ENCODE assay signal across 13 cellular contexts in genomic region chr4:111806331-111806730, GRCh38.
DNase-seq lines count a peak whose midpoint lies in the region; ATAC-seq, FAIRE-seq and TF ChIP-seq lines count a peak whose summit lies in the region.
"Had no signal": no experiment of that assay in that cellular context is flagged by ENCODE, and none has a peak within 500 bp of the region (broad histone marks: within the 10 kb centered on the region; RNA-seq: fewer than 3 reads in every experiment).

No MANE protein-coding gene starts in this region.

- H3K36me3 ChIP-seq in GM12878 (ENCODE audit: control insufficient read depth in 2 of 2, insufficient read depth in 2 of 2, low read length in 1 of 2) (no peaks in the 10 kb centered on the region), mesendoderm (ENCODE audit: control insufficient read depth, insufficient read depth, low read length) (no peaks in the 10 kb centered on the region)
- H3K36me3 ChIP-seq: spleen had no signal

- no peak overlapping the region for H2BK15ac ChIP-seq in mesendoderm (replicated peaks; ENCODE audit: low read depth)

- no peak overlapping the region for H3K9ac ChIP-seq in GM12878 (ENCODE audit: control insufficient read depth, insufficient read depth, low read length)
- H3K9ac ChIP-seq in mesendoderm (ENCODE audit: low read length): no peak overlapping the region

- H3K4ac ChIP-seq in mesendoderm (ENCODE audit: low read depth, low read length): no peak overlapping the region

- TF ChIP-seq RAD21 in GM12878 (IDR thresholded peaks at IDR 0.05; ENCODE audit: insufficient read depth, low read depth, low read length): no peak

- POLR2A ChIA-PET in GM12878 (lab: Charles Lee): no interaction called here

- H3K4me1 ChIP-seq in GM12878 (ENCODE audit: control insufficient read depth, insufficient read depth, low read length) (no peaks in the 10 kb centered on the region), mesendoderm (ENCODE audit: control insufficient read depth, low read depth, low read length) (no peaks in the 10 kb centered on the region)
- H3K4me1 ChIP-seq: spleen had no signal

- TF ChIP-seq CTCF in GM12878 (IDR thresholded peaks at IDR 0.05 in 2 of 3, conservative IDR thresholded peaks at IDR 0.05 in 1 of 3; ENCODE audit: control insufficient read depth in 2 of 3, extremely low read depth in 1 of 3, insufficient read depth in 1 of 3, low read depth in 3 of 3, low read length in 3 of 3): 0 out of 6 replicates have a peak, but pooled peaks of 1 of the 3 experiments have one; percentile 12

- intact Hi-C loops in GM12878 (cut with micrococcal nuclease; ENCODE audit: unreplicated experiment): no loop called here

- TF ChIP-seq POLR2A in GM12878 (IDR thresholded peaks at IDR 0.05; ENCODE audit: low read depth, low read length) (no peak), GM18505 (IDR thresholded peaks at IDR 0.05; ENCODE audit: borderline replicate concordance, extremely low read depth, insufficient read depth, insufficient read length) (no peak)

- H3K79me1 ChIP-seq in mesendoderm (ENCODE audit: low read length): no peaks in the 10 kb centered on the region

- no peak for TF ChIP-seq EP300 in GM12878 (IDR thresholded peaks at IDR 0.05; ENCODE audit: borderline replicate concordance in 1 of 2, control insufficient read depth in 1 of 2, low read depth in 2 of 2, low read length in 2 of 2)

- no peak overlapping the region for H2BK120ac ChIP-seq in mesendoderm (ENCODE audit: low read depth, low read length)

- H3K9me3 ChIP-seq in GM12878 (replicated peaks; ENCODE audit: control insufficient read depth, insufficient read depth, low read length): no peaks in the 10 kb centered on the region
- H3K9me3 ChIP-seq: spleen had no signal

- H4K8ac ChIP-seq in mesendoderm (ENCODE audit: low read depth, low read length): no peak overlapping the region

- no peaks in the 10 kb centered on the region for H4K20me1 ChIP-seq in GM12878 (ENCODE audit: control insufficient read depth, insufficient read depth)

- no peak overlapping the region for H2AFZ ChIP-seq in GM12878 (ENCODE audit: control insufficient read depth, low read depth, low read length)

- H3K23ac ChIP-seq in mesendoderm (ENCODE audit: low read length): no peak overlapping the region

- H3K56ac ChIP-seq in mesendoderm (ENCODE audit: low read length): no peak overlapping the region

- DNase-seq in ELR (ENCODE audit: low read depth) (peak; percentile 40), LHCN-M2 (ENCODE audit: low read depth) (peak; percentile 6), GM12878 (ENCODE audit: low read depth, low spot score) (no peak), mesendoderm (peak; percentile 70), NCI-H2029 (lab: John Stamatoyannopoulos, UW) (no peak), NCI-H1930 (lab: John Stamatoyannopoulos, UW) (no peak)
- DNase-seq: activated CD4-positive, alpha-beta T cell treated with anti-CD3 and anti-CD28 coated beads for 48 hours; activated naive CD4-positive, alpha-beta T cell treated with Interleukin-2 at 50 U/mL for 16 hours; head of caudate nucleus; NCI-H2029 treated with DMSO at 0.1 percent for 48 hours; spleen had no signal

- SMC1A ChIA-PET in GM12878 (lab: Charles Lee; ENCODE audit: uncharacterized antibody, unreplicated experiment): interaction anchor here (1.5 kb wide), 1 partner anchor 11 kb away, joined by 3 read pairs; no protein-coding TSS in a partner anchor

- BruUV-seq in GM12878 (replicated peaks; lab: Mats Ljungman, UMichigan): no TSS peak

- H3K27me3 ChIP-seq in GM12878 (replicated peaks in 1 of 2; ENCODE audit: control insufficient read depth in 2 of 2, insufficient read depth in 2 of 2, low read length in 1 of 2): no peaks in the 10 kb centered on the region
- H3K27me3 ChIP-seq in mesendoderm (ENCODE audit: insufficient read depth, low read length, poor library complexity): no peaks in the 10 kb centered on the region
- H3K27me3 ChIP-seq: spleen had no signal

- H3K79me2 ChIP-seq in GM12878 (ENCODE audit: control insufficient read depth, insufficient read depth, low read length): no peaks in the 10 kb centered on the region
- no peaks in the 10 kb centered on the region for H3K79me2 ChIP-seq in mesendoderm (ENCODE audit: control insufficient read depth, insufficient read depth, low read length)

- H3K18ac ChIP-seq in mesendoderm (ENCODE audit: low read length): no peak overlapping the region

- no peak overlapping the region for H2BK5ac ChIP-seq in mesendoderm (ENCODE audit: low read length)

- 29% methylated on average over 5 of the region's 5 CpGs for whole genome bisulfite sequencing in GM12878 (ENCODE audit: insufficient coverage, insufficient replicate concordance, low lambda C conversion rate, missing lambda C conversion rate)
- WGBS in mesendoderm (ENCODE audit: extremely low coverage, insufficient coverage, low lambda C conversion rate): no CpG with 5 or more reads among the region's 5 CpGs

- in situ Hi-C loops in GM12878 (cut with MboI): no loop called here

- no peak overlapping the region for H3K27ac ChIP-seq in GM12878 (ENCODE audit: control insufficient read depth, insufficient read depth)
- no peak overlapping the region for H3K27ac ChIP-seq in mesendoderm (ENCODE audit: low read depth, low read length)
- H3K27ac ChIP-seq: spleen had no signal

- H3K4me2 ChIP-seq in GM12878 (ENCODE audit: control insufficient read depth, insufficient read depth) (no peak overlapping the region), mesendoderm (ENCODE audit: low read length) (no peak overlapping the region)

- H4K5ac ChIP-seq in mesendoderm (ENCODE audit: low read length): no peak overlapping the region

- FAIRE-seq in GM12878 (lab: Jason Lieb, UNC): no peak

- no peak overlapping the region for H3K4me3 ChIP-seq in GM12878
- no peak overlapping the region for H3K4me3 ChIP-seq in mesendoderm (ENCODE audit: low read length)
- H3K4me3 ChIP-seq: spleen had no signal

- CTCF ChIA-PET in GM12878 (lab: Yijun Ruan, JAX): no interaction called here

- RAD21 ChIA-PET in GM12878 (lab: Charles Lee; ENCODE audit: unreplicated experiment): no interaction called here

- no peak overlapping the region for H2AK5ac ChIP-seq in mesendoderm (ENCODE audit: low read length)

- ATAC-seq in GM12878: peak; percentile 57
- ATAC-seq in GM18505 (IDR thresholded peaks at IDR 0.05; ENCODE audit: unreplicated experiment): no peak
- ATAC-seq in GM21619 (IDR thresholded peaks at IDR 0.05; ENCODE audit: unreplicated experiment): no peak

TF ChIP-seq in GM12878, 131 proteins besides CTCF, POLR2A, EP300 and RAD21:
- no peak for TF ChIP-seq BCL3 (IDR thresholded peaks at IDR 0.05; ENCODE audit: borderline replicate concordance, insufficient read depth, low read depth, low read length, poor library complexity, severe bottlenecking)
- TF ChIP-seq RAD51 (IDR thresholded peaks at IDR 0.05): no peak
- no peak for TF ChIP-seq SREBF2 (IDR thresholded peaks at IDR 0.05; ENCODE audit: low read length)
- TF ChIP-seq ETV6 (conservative IDR thresholded peaks at IDR 0.05 in 1 of 2, IDR thresholded peaks at IDR 0.05 in 1 of 2; ENCODE audit: borderline replicate concordance in 1 of 2, low read depth in 1 of 2): no peak

Comparison
In these comparisons a context has a peak if more than half of its experiments do, and no peak if none do; other contexts are left out.
1. DNase-seq: peak in ELR (single experiment), LHCN-M2 (single experiment) and mesendoderm (single experiment); none in GM12878 (single experiment), NCI-H2029 (single experiment) and NCI-H1930 (0 of 2).